4 cellular contexts compared by ENCODE assay signal in the genomic region with DNA sequence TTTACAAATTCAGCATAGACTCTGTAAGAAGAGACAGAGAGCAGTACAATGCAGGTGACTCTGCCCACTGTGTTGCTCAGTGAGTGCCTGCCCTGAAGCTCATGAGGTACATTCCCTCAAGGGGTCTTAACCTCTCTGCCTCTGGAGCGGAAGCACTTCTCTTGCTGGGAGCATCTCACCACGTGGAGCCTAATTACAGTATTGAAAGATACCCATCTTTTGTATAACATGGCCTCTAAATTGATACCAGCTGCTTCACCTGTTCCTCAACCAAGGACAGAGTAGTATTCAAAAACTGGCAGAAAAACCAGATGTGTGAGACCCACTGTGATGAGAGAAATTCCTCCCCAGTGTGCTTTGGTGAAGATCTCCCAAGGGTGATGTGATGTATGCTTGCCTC.
"Had no signal": no experiment of that assay in that cellular context is flagged by ENCODE, and none has a peak within 500 bp of the region (broad histone marks: within the 10 kb centered on the region; RNA-seq: fewer than 3 reads in every experiment).

No MANE protein-coding gene starts in this region.

- H3K4me2 ChIP-seq: GM23338 had no signal

- DNase-seq: H9, HCEC 1CT, IMR-90 had no signal

- H3K4me3 ChIP-seq: GM23338 had no signal

- H2AFZ ChIP-seq: GM23338 had no signal

- ATAC-seq: GM23338 had no signal
